In the genomic region with DNA sequence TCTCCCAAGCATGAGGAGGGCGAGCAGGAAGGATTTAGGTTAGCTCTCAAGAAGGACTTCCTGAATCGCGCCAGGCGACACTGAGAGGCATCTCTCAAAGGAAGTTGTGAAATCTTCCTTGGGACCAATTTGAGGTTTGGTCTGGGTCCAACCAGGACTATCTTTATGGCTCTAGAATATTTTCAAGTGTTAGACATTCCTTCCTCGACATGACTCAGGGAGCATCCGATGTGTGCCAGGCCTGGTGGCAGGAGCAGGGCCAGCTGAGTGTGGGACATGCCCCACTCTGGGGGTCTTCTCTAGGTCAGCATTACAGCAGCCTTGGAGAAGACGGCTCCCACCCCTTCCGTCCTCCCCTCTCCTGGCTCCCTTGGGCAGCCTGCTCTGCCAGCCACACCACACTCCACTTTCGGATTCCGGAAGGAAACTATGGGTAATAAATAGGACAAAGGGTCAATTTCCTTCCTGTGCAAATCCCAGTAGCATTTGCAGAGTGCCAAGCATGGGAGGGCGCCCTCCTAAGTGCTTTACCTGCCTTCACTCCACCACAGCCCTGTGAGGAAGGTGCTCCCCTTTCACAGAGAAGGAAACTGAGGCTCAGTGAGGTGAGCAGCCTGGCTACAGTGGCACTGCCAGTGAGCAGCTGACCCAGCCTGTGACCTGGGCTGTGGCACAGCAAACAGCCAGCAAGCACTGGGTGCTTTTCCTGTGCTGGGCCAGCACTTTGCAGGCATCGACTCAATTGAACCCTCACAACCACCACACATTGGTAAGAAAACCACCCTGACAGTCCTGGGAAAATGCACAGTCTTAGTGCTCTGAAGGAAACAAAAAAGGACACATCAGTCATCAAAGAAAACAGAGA, we compare ENCODE assay signal across 8 cellular contexts. TPM values are rescaled to one million over a fixed set of nuclear protein-coding genes. Genes with fewer than 3 reads are reported as not detected.
DNase-seq lines count a peak whose midpoint lies in the region; ATAC-seq, FAIRE-seq and TF ChIP-seq lines count a peak whose summit lies in the region.
"Not testable (repeated sequence)": the region's sequence is repeated elsewhere in the genome, so short reads cannot be mapped to it uniquely, and the experiment has no call there.

No MANE protein-coding gene starts in this region.

- H3K4me2 ChIP-seq in IMR-90 (ENCODE audit: low read depth, low read length) = not testable (repeated sequence)
- H3K4me2 ChIP-seq in astrocyte (ENCODE audit: low read length) = peak overlapping the region; percentile 50

- not testable (repeated sequence) for H4K91ac ChIP-seq in IMR-90 (ENCODE audit: insufficient read depth, low read depth, low read length)

- POLR2A ChIA-PET in IMR-90 (lab: Charles Lee; ENCODE audit: unreplicated experiment) = not testable (repeated sequence)

- not testable (repeated sequence) for BruUV-seq in IMR-90 (replicated peaks; lab: Mats Ljungman, UMichigan)

- H3K9me3 Mint-ChIP-seq in astrocyte (ENCODE audit: unreplicated experiment) = not testable (repeated sequence)

- peak; percentile 76 for ATAC-seq in IMR-90 (ENCODE audit: low read depth)
- ATAC-seq in omental fat pad (ENCODE audit: low FRiP score) = peak; percentile 46
- ATAC-seq in upper lobe of right lung = peak; percentile 49

- H2AK5ac ChIP-seq in IMR-90 (ENCODE audit: low read depth, low read length) = not testable (repeated sequence)

- not testable (repeated sequence) for H3K4me3 ChIP-seq in IMR-90 (ENCODE audit: insufficient read depth, low read depth, low read length); astrocyte (ENCODE audit: insufficient read depth, low read depth, low read length); fibroblast of mammary gland (ENCODE audit: control insufficient read depth, low read depth, low read length); upper lobe of right lung

- H3K36me3 ChIP-seq in IMR-90 (ENCODE audit: control insufficient read depth, insufficient read depth, low read length); astrocyte (ENCODE audit: insufficient read depth, low read length); upper lobe of right lung: not testable (repeated sequence)

- WGBS in IMR-90 (ENCODE audit: extremely low coverage in 2 of 2, insufficient read length in 1 of 2), 2 experiments = no CpG with 5 or more reads among the region's 12 CpGs

- H3K56ac ChIP-seq in IMR-90 (ENCODE audit: extremely low read depth, insufficient read depth, low read length) = not testable (repeated sequence)

- H2BK20ac ChIP-seq in IMR-90 (ENCODE audit: low read depth, low read length) = not testable (repeated sequence)

- not testable (repeated sequence) for H3K79me2 ChIP-seq in astrocyte (ENCODE audit: insufficient read depth, low read length)

- not testable (repeated sequence) for TF ChIP-seq RAD21 in IMR-90 (IDR thresholded peaks at IDR 0.05; ENCODE audit: low read length)

- peak; percentile 83 for DNase-seq in Caki2 (ENCODE audit: low read depth)
- DNase-seq in IMR-90 = peak; percentile 82
- peak; percentile 83 for DNase-seq in RCC 7860 (ENCODE audit: low spot score)
- peak; percentile 85 for DNase-seq in astrocyte (ENCODE audit: low read depth)
- peak; percentile 88 for DNase-seq in fibroblast of mammary gland (ENCODE audit: low read depth)
- DNase-seq in iris pigment epithelial cell (ENCODE audit: low read depth) = peak; percentile 67
- DNase-seq in omental fat pad (ENCODE audit: low spot score) = not testable (repeated sequence)
- DNase-seq in upper lobe of right lung = peak; percentile 69

- H3K9me3 ChIP-seq in IMR-90 (ENCODE audit: control insufficient read depth, insufficient read depth, low read length); astrocyte (ENCODE audit: insufficient read depth, low read depth, low read length); upper lobe of right lung: not testable (repeated sequence)

- H4K8ac ChIP-seq in IMR-90 (ENCODE audit: low read depth in 2 of 2, low read length in 2 of 2) = not testable (repeated sequence)

- H3K18ac ChIP-seq in IMR-90 (ENCODE audit: low read depth, low read length) = not testable (repeated sequence)

- not testable (repeated sequence) for H2AK9ac ChIP-seq in IMR-90 (replicated peaks; ENCODE audit: low read depth, low read length, poor library complexity)

- dilution Hi-C loops in IMR-90 (cut with HindIII; ENCODE audit: low sequenced_read_pairs, unreplicated experiment) = not testable (repeated sequence)

- H3K27me3 Mint-ChIP-seq in astrocyte (ENCODE audit: low read depth, unreplicated experiment) = not testable (repeated sequence)

- H3K36me3 Mint-ChIP-seq in astrocyte (ENCODE audit: low read depth, unreplicated experiment) = not testable (repeated sequence)

- not testable (repeated sequence) for H3K79me1 ChIP-seq in IMR-90 (ENCODE audit: low read depth in 1 of 2, low read length in 2 of 2)

- H3K4me1 Mint-ChIP-seq in astrocyte (ENCODE audit: low read depth, unreplicated experiment) = not testable (repeated sequence)

- not testable (repeated sequence) for H2BK120ac ChIP-seq in IMR-90 (ENCODE audit: low read depth, low read length)

- not testable (repeated sequence) for H3K27me3 ChIP-seq in IMR-90 (ENCODE audit: control insufficient read depth, insufficient read depth, low read length); astrocyte (ENCODE audit: insufficient read depth, low read length); upper lobe of right lung

- not testable (repeated sequence) for H2AFZ ChIP-seq in IMR-90 (replicated peaks; ENCODE audit: low read length, poor library complexity); astrocyte (ENCODE audit: low read depth, low read length)

- CTCF ChIA-PET in IMR-90 (lab: Yijun Ruan, JAX) = not testable (repeated sequence)

- not testable (repeated sequence) for TF ChIP-seq POLR2A in IMR-90 (IDR thresholded peaks at IDR 0.05; ENCODE audit: low read depth, low read length)

- not testable (repeated sequence) for TF ChIP-seq CTCF in IMR-90 (conservative IDR thresholded peaks at IDR 0.05; ENCODE audit: low read depth, low read length); astrocyte (IDR thresholded peaks at IDR 0.05; ENCODE audit: insufficient read depth, low read depth, low read length); fibroblast of mammary gland (conservative IDR thresholded peaks at IDR 0.05; ENCODE audit: control insufficient read depth, insufficient read depth, low read depth, low read length); omental fat pad (IDR thresholded peaks at IDR 0.05); upper lobe of right lung (IDR thresholded peaks at IDR 0.05)

- H3K23ac ChIP-seq in IMR-90 (ENCODE audit: low read depth, low read length) = not testable (repeated sequence)

- FAIRE-seq in RCC 7860 (lab: Jason Lieb, UNC) = not testable (repeated sequence)
- peak; percentile 93 for FAIRE-seq in astrocyte (lab: Jason Lieb, UNC)

- not testable (repeated sequence) for H3K4ac ChIP-seq in IMR-90 (ENCODE audit: low read depth, low read length)

- not testable (repeated sequence) for H3K4me3 Mint-ChIP-seq in astrocyte (ENCODE audit: unreplicated experiment)

- H3K9me1 ChIP-seq in IMR-90 (ENCODE audit: insufficient read depth, low read length) = not testable (repeated sequence)

- H3K14ac ChIP-seq in IMR-90 (replicated peaks; ENCODE audit: low read depth, low read length) = not testable (repeated sequence)

- in situ Hi-C loops in Caki2 (cut with HindIII; ENCODE audit: low pct_unique_long_range_greater_than_20kb, low sequenced_read_pairs) = not testable (repeated sequence)
- in situ Hi-C loops in IMR-90 (cut with MboI; ENCODE audit: low sequenced_read_pairs) = loop anchor here (25.0 kb wide), 1 partner anchor 626 kb away; no protein-coding TSS in a partner anchor

- not testable (repeated sequence) for H3K4me1 ChIP-seq in IMR-90 (ENCODE audit: control insufficient read depth, insufficient read depth, low read length); astrocyte (ENCODE audit: insufficient read depth, low read length); upper lobe of right lung

- not testable (repeated sequence) for H4K20me1 ChIP-seq in IMR-90 (ENCODE audit: insufficient read depth, low read length); astrocyte (ENCODE audit: insufficient read depth, low read length)

- H2BK5ac ChIP-seq in IMR-90 (ENCODE audit: low read depth, low read length, poor library complexity, severe bottlenecking) = not testable (repeated sequence)

- not testable (repeated sequence) for H3K27ac Mint-ChIP-seq in astrocyte (ENCODE audit: unreplicated experiment)

- H4K5ac ChIP-seq in IMR-90 (ENCODE audit: low read depth, low read length) = not testable (repeated sequence)

- intact Hi-C loops in IMR-90 (cut with micrococcal nuclease); upper lobe of right lung (cut with DNase I): not testable (repeated sequence)

- H3K9ac ChIP-seq in IMR-90 (ENCODE audit: low read depth, low read length); astrocyte (ENCODE audit: low read length): not testable (repeated sequence)

- H2BK15ac ChIP-seq in IMR-90 (ENCODE audit: low read depth, low read length) = not testable (repeated sequence)

- H3K27ac ChIP-seq in IMR-90 (ENCODE audit: insufficient read depth, low read length); astrocyte (ENCODE audit: low read depth, low read length): not testable (repeated sequence)
- peak overlapping the region; percentile 72 for H3K27ac ChIP-seq in upper lobe of right lung

TF ChIP-seq in IMR-90, 13 proteins besides CTCF, POLR2A, EP300 and RAD21:
- peak; percentile 65 for TF ChIP-seq CEBPB (IDR thresholded peaks at IDR 0.05; ENCODE audit: low read depth, low read length)
TF ChIP-seq in IMR-90: peak in this region for 1; not testable (repeated sequence) for 12.

RNA-seq across cellular contexts. Expression of gene MPRIP, which starts 31.0 kb away (rescaled TPM):
- 86.2 and 92.8 TPM in 2 replicates for total RNA-seq in Caki2 (2014; rRNA removed; shearing (Covaris generic); ENCODE audit: low replicate concordance)
- total RNA-seq in IMR-90 (2012; rRNA removed) (111 and 113 TPM in 2 replicates), astrocyte (163 and 176 TPM in 2 replicates), omental fat pad (100 to 1,000 TPM in 3 of 4 donors, 10 to 100 TPM in 1; 68.6 to 196 (median 125) TPM), upper lobe of right lung (333 TPM)
- 147 and 149 TPM in 2 replicates for polyA plus RNA-seq in IMR-90 (2012; rRNA removed)
- polyA plus RNA-seq in IMR-90 (2012; cell fraction: cytosol; rRNA removed) = 125 and 140 TPM in 2 replicates
- polyA plus RNA-seq in IMR-90 (2012; cell fraction: nucleus; rRNA removed; ENCODE audit: low replicate concordance) = 139 TPM in 2 replicates

RNA-seq across cellular contexts. Expression of gene TNFRSF13B, which starts 39.4 kb away (rescaled TPM):
- not detected in 2 replicates for total RNA-seq in Caki2 (2014; rRNA removed; shearing (Covaris generic); ENCODE audit: low replicate concordance)
- total RNA-seq in IMR-90 (2012; rRNA removed) = not detected in 2 replicates
- not detected in 2 replicates for polyA plus RNA-seq in IMR-90 (2012; rRNA removed)
- polyA plus RNA-seq in IMR-90 (2012; cell fraction: cytosol; rRNA removed) = not detected in 2 replicates
- polyA plus RNA-seq in IMR-90 (2012; cell fraction: nucleus; rRNA removed; ENCODE audit: low replicate concordance) = not detected in 2 replicates
- not detected in 2 replicates for total RNA-seq in astrocyte
- total RNA-seq in omental fat pad = under 1 TPM in 1 of 4 donors, not detected in 3; 0.48 TPM
- total RNA-seq in upper lobe of right lung = not detected
